ENCODE assay signal across 9 cellular contexts in genomic region chr12:104695453-104696148, GRCh38.
DNase-seq lines count a peak whose midpoint lies in the region; ATAC-seq and TF ChIP-seq lines count a peak whose summit lies in the region.
"Had no signal": no experiment of that assay in that cellular context is flagged by ENCODE, and none has a peak within 500 bp of the region (broad histone marks: within the 10 kb centered on the region; RNA-seq: fewer than 3 reads in every experiment).

No MANE protein-coding gene starts in this region.

- peak overlapping the region; percentile 83 for H3K27ac ChIP-seq in DND-41 (ENCODE audit: low read length)
- no peak overlapping the region for H3K27ac ChIP-seq in left lung
- peak overlapping the region in 1 of 2 donors; percentile 20 for H3K27ac ChIP-seq in thoracic aorta

- peaks cover 89% of the 10 kb centered on the region for H4K20me1 ChIP-seq in DND-41 (ENCODE audit: insufficient read depth, low read length)

- H3K4me3 ChIP-seq in DND-41 (ENCODE audit: low read depth in 1 of 2, low read length in 2 of 2), result peak overlapping the region in 1 of 2 experiments; percentile 31; a peak in 2 of 4 replicates
- H3K4me3 ChIP-seq in left lung, result no peak overlapping the region
- peak overlapping the region; percentile 55 for H3K4me3 ChIP-seq in thoracic aorta
- H3K4me3 ChIP-seq: lung had no signal

- TF ChIP-seq CTCF in DND-41 (IDR thresholded peaks at IDR 0.05; ENCODE audit: borderline replicate concordance, extremely low read depth, low read length, poor library complexity, severe bottlenecking) (no peak), left lung (IDR thresholded peaks at IDR 0.05) (no peak), thoracic aorta (IDR thresholded peaks at IDR 0.05) (no peak)

- H3K9ac ChIP-seq in DND-41 (ENCODE audit: low read depth, low read length), result peak overlapping the region; percentile 31

- DNase-seq in DND-41 (peak; percentile 91), NCI-H345 (lab: John Stamatoyannopoulos, UW) (peak; percentile 96), left lung (no peak), thoracic aorta (ENCODE audit: low spot score) (peak; percentile 58), retina (no peak), AML-193 (lab: John Stamatoyannopoulos, UW) (no peak)
- peak; percentile 62 for DNase-seq in activated T-cell treated with anti-CD3 and anti-CD28 coated beads, Interleukin-2, amount 50 U/mL, for 1 hour

- no peaks in the 10 kb centered on the region for H3K9me3 ChIP-seq in DND-41 (ENCODE audit: insufficient read depth, low read length, severe bottlenecking)
- no peaks in the 10 kb centered on the region for H3K9me3 ChIP-seq in left lung
- no peaks in the 10 kb centered on the region for H3K9me3 ChIP-seq in thoracic aorta

- peaks cover 45% of the 10 kb centered on the region for H3K36me3 ChIP-seq in DND-41 (ENCODE audit: insufficient read depth, low read length)
- H3K36me3 ChIP-seq in left lung, result no peaks in the 10 kb centered on the region
- no peaks in the 10 kb centered on the region for H3K36me3 ChIP-seq in thoracic aorta

- peak overlapping the region; percentile 61 for H3K4me2 ChIP-seq in DND-41 (ENCODE audit: insufficient read depth, low read length)

- peak; percentile 91 for ATAC-seq in DND-41 (ENCODE audit: insufficient read depth, low read depth)
- ATAC-seq in HG02642 (IDR thresholded peaks at IDR 0.05; ENCODE audit: poor library complexity, unreplicated experiment), result peak; percentile 45
- peak; percentile 23 for ATAC-seq in left lung
- ATAC-seq in thoracic aorta (ENCODE audit: insufficient number of reproducible peaks, low FRiP score, low read depth), result peak; percentile 72

- intact Hi-C loops in left lung (cut with DNase I), result no loop called here

- peaks cover 59% of the 10 kb centered on the region for H3K4me1 ChIP-seq in DND-41 (ENCODE audit: insufficient read depth, low read length)
- H3K4me1 ChIP-seq in left lung, result peaks cover 18 to 58% of the 10 kb centered on the region in 2 donors
- H3K4me1 ChIP-seq in thoracic aorta (ENCODE audit: control insufficient read depth in 1 of 2, low read depth in 2 of 2), result peaks cover 31 to 51% of the 10 kb centered on the region in 2 donors

- H3K27me3 ChIP-seq in DND-41 (ENCODE audit: insufficient read depth, low read length, poor library complexity) (no peaks in the 10 kb centered on the region), left lung (no peaks in the 10 kb centered on the region), thoracic aorta (replicated peaks; ENCODE audit: insufficient read depth) (no peaks in the 10 kb centered on the region)

- no peak overlapping the region for H2AFZ ChIP-seq in DND-41 (ENCODE audit: low read depth, low read length)

- peaks cover 99% of the 10 kb centered on the region for H3K79me2 ChIP-seq in DND-41 (ENCODE audit: insufficient read depth, low read length)

Comparison
In these comparisons a context has a peak if more than half of its experiments do, and no peak if none do; other contexts are left out.
1. ATAC-seq: peak in every context shown above with its lines; median percentile 91 in DND-41; 72 in thoracic aorta; 45 in HG02642; 23 in left lung.
2. DNase-seq: peak in DND-41 (single experiment), NCI-H345 (single experiment), activated T-cell treated with anti-CD3 and anti-CD28 coated beads, Interleukin-2, amount 50 U/mL, for 1 hour (single experiment) and thoracic aorta (single experiment); none in left lung (0 of 2), retina (single experiment) and AML-193 (0 of 2).